24 cellular contexts compared by ENCODE assay signal in genomic region chr16:80503144-80503543, GRCh38. TPM values are rescaled to one million over a fixed set of nuclear protein-coding genes. Genes with fewer than 3 reads are reported as not detected.
"Had no signal": no experiment of that assay in that cellular context is flagged by ENCODE, and none has a peak within 500 bp of the region (broad histone marks: within the 10 kb centered on the region; RNA-seq: fewer than 3 reads in every experiment).

No MANE protein-coding gene starts in this region.

- H3K4me1 ChIP-seq: heart right ventricle, left lung, lower lobe of right lung, right lobe of liver had no signal

- H3K27ac ChIP-seq: left lung, lower lobe of right lung, right lobe of liver had no signal

- H3K27me3 ChIP-seq: dorsolateral prefrontal cortex, left lung, right lobe of liver had no signal

- H3K4me3 ChIP-seq: dorsolateral prefrontal cortex, heart right ventricle, left lung, lower lobe of right lung, right lobe of liver, skin epidermis had no signal

- DNase-seq: cortex of kidney; dorsolateral prefrontal cortex; effector CD8-positive, alpha-beta T cell; heart right ventricle; islet precursor cell; left lung; lower lobe of right lung; mesenchymal stem cell; midbrain; naive B cell; right lobe of liver; stimulated activated CD4-positive, alpha-beta T cell treated with anti-CD3 and anti-CD28 coated beads, Interleukin-2, amount 100 ng/mL, for 24 hours; stimulated activated CD4-positive, alpha-beta T cell treated with anti-CD3 and anti-CD28 coated beads, Interleukin-4, amount 100 ng/mL, for 4 hours; stimulated activated naive B cell treated with anti-CD40 and anti-IgM and Interleukin-4, amounts not matched to agents 10 μg/mL and 1 μg/mL and 100 μg/mL, for 72 hours; stimulated activated naive CD8-positive, alpha-beta T cell treated with anti-CD3 and anti-CD28 coated beads, Interleukin-15, amount 100 ng/mL, for 72 hours; trophoblast cell had no signal

- H3K9me3 ChIP-seq: heart right ventricle, left lung, lower lobe of right lung, right lobe of liver had no signal

- ATAC-seq: left lung; lower lobe of right lung; right lobe of liver; stimulated activated naive B cell treated with anti-CD40 and anti-IgM and Interleukin-4, amounts not matched to agents 10 μg/mL and 1 μg/mL and 100 μg/mL, for 72 hours; stimulated activated naive CD8-positive, alpha-beta T cell treated with anti-CD3 and anti-CD28 coated beads, Interleukin-15, amount 100 ng/mL, for 72 hours had no signal

- H3K36me3 ChIP-seq: heart right ventricle, left lung, lower lobe of right lung, right lobe of liver had no signal

- H3K9me3 Mint-ChIP-seq: central memory CD8-positive, alpha-beta T cell had no signal

- H3K27ac Mint-ChIP-seq: naive B cell; stimulated activated naive B cell treated with anti-CD40 and anti-IgM and Interleukin-4, amounts not matched to agents 10 μg/mL and 1 μg/mL and 100 μg/mL, for 72 hours; stimulated activated naive CD8-positive, alpha-beta T cell treated with anti-CD3 and anti-CD28 coated beads, Interleukin-15, amount 100 ng/mL, for 72 hours had no signal

- H3K27me3 Mint-ChIP-seq: stimulated activated naive CD8-positive, alpha-beta T cell treated with anti-CD3 and anti-CD28 coated beads, Interleukin-15, amount 100 ng/mL, for 72 hours had no signal

- H3K4me3 Mint-ChIP-seq: central memory CD8-positive, alpha-beta T cell; naive B cell; nephron; stimulated activated naive B cell treated with anti-CD40 and anti-IgM and Interleukin-4, amounts not matched to agents 10 μg/mL and 1 μg/mL and 100 μg/mL, for 72 hours; stimulated activated naive CD8-positive, alpha-beta T cell treated with anti-CD3 and anti-CD28 coated beads, Interleukin-15, amount 100 ng/mL, for 72 hours had no signal

- H3K4me1 Mint-ChIP-seq: central memory CD8-positive, alpha-beta T cell had no signal

RNA-seq across cellular contexts. Expression of gene DYNLRB2, which starts 37.6 kb away (rescaled TPM):
- total RNA-seq: frontal cortex, osteocyte, posterior vena cava, subcutaneous adipose tissue had no signal
- polyA plus RNA-seq: fibroblast of lung had no signal
